14 cellular contexts compared by ENCODE assay signal in genomic region chr2:234111523-234111922, GRCh38.
A peak's percentile ranks its signal among the peaks of the same experiment; 100 is the strongest.
DNase-seq lines count a peak whose midpoint lies in the region; ATAC-seq, FAIRE-seq and TF ChIP-seq lines count a peak whose summit lies in the region.
"Had no signal": no experiment of that assay in that cellular context is flagged by ENCODE, and none has a peak within 500 bp of the region (broad histone marks: within the 10 kb centered on the region; RNA-seq: fewer than 3 reads in every experiment).

No MANE protein-coding gene starts in this region.

- peaks cover 19% of the 10 kb centered on the region for H3K4me1 ChIP-seq in A549
- H3K4me1 ChIP-seq in RWPE2 (ENCODE audit: insufficient read depth, poor library complexity, severe bottlenecking): peaks cover 29% of the 10 kb centered on the region
- H3K4me1 ChIP-seq in neural progenitor cell: no peaks in the 10 kb centered on the region
- no peaks in the 10 kb centered on the region for H3K4me1 ChIP-seq in mucosa of descending colon (ENCODE audit: low read depth)

- no peak for TF ChIP-seq POLR2A in A549 (IDR thresholded peaks at IDR 0.05; ENCODE audit: low read length)

- peaks cover 5% of the 10 kb centered on the region for H3K27me3 Mint-ChIP-seq in neural progenitor cell (ENCODE audit: insufficient read depth, low read depth)

- H3K4me1 Mint-ChIP-seq in neural progenitor cell: no peaks in the 10 kb centered on the region

- no peak overlapping the region for H2AFZ ChIP-seq in neural progenitor cell (replicated peaks)

- peaks cover 3% of the 10 kb centered on the region for H3K9me3 Mint-ChIP-seq in neural progenitor cell

- FAIRE-seq in A549 (lab: Jason Lieb, UNC): no peak

- TF ChIP-seq CTCF in A549 (IDR thresholded peaks at IDR 0.05): no peak
- no peak for TF ChIP-seq CTCF in RWPE2 (IDR thresholded peaks at IDR 0.05; ENCODE audit: poor library complexity, severe bottlenecking)
- TF ChIP-seq CTCF in fibroblast of the aortic adventitia (IDR thresholded peaks at IDR 0.05; ENCODE audit: insufficient read depth, low read length): no peak
- TF ChIP-seq CTCF in neural progenitor cell (IDR thresholded peaks at IDR 0.05): no peak
- no peak for TF ChIP-seq CTCF in mucosa of descending colon (IDR thresholded peaks at IDR 0.05)

- H3K36me3 ChIP-seq in RWPE2 (ENCODE audit: low read depth) (no peaks in the 10 kb centered on the region), neural progenitor cell (no peaks in the 10 kb centered on the region), mucosa of descending colon (ENCODE audit: low read depth) (no peaks in the 10 kb centered on the region)
- H3K36me3 ChIP-seq: ovary had no signal

- H3K27ac ChIP-seq in A549: 0 out of 6 replicates have a peak overlapping the region, but pooled peaks of 1 of the 2 experiments have one; percentile 18
- peak overlapping the region; percentile 76 for H3K27ac ChIP-seq in RWPE2 (ENCODE audit: poor library complexity, severe bottlenecking)
- H3K27ac ChIP-seq in neural progenitor cell: no peak overlapping the region
- H3K27ac ChIP-seq: coronary artery, ovary had no signal

- H3K4me3 Mint-ChIP-seq in neural progenitor cell: no peak overlapping the region

- no peaks in the 10 kb centered on the region for H4K20me1 ChIP-seq in neural progenitor cell (ENCODE audit: low read depth)

- H3K4me2 ChIP-seq in A549 (peak overlapping the region; percentile 29), neural progenitor cell (no peak overlapping the region)

- H3F3A ChIP-seq in neural progenitor cell (ENCODE audit: low read depth): no peaks in the 10 kb centered on the region

- DNase-seq in A549 (ENCODE audit: low read depth in 1 of 2, low spot score in 1 of 2) (peak; percentile 62 to 66), HCEC 1CT (peak; percentile 48), RWPE2 (ENCODE audit: low spot score) (peak; percentile 83), fibroblast of the aortic adventitia (ENCODE audit: low read depth) (peak; percentile 36), NCI-H2107 treated with DMSO at 0.1 percent for 48 hours (lab: John Stamatoyannopoulos, UW; ENCODE audit: unreplicated experiment) (no peak), neural progenitor cell (ENCODE audit: low spot score) (no peak), mucosa of descending colon (no peak)
- DNase-seq in stimulated activated CD4-positive, alpha-beta T cell treated with anti-CD3 and anti-CD28 coated beads, Interleukin-2, amount 100 ng/mL, for 24 hours: no peak
- DNase-seq: activated CD4-positive, CD25-positive, alpha-beta regulatory T cell; amniotic stem cell; midbrain; ovary; trophoblast cell had no signal

- no peak for TF ChIP-seq EP300 in A549 (IDR thresholded peaks at IDR 0.05)

- no peak overlapping the region for H3K4me3 ChIP-seq in A549
- no peak overlapping the region for H3K4me3 ChIP-seq in RWPE2 (ENCODE audit: severe bottlenecking)
- H3K4me3 ChIP-seq in fibroblast of the aortic adventitia (ENCODE audit: low read depth, low read length): no peak overlapping the region
- H3K4me3 ChIP-seq in neural progenitor cell: no peak overlapping the region
- no peak overlapping the region for H3K4me3 ChIP-seq in mucosa of descending colon
- H3K4me3 ChIP-seq: coronary artery, ovary had no signal

- H3K9ac ChIP-seq in neural progenitor cell: no peak overlapping the region

- ATAC-seq in A549 (peak; percentile 95 to 99), RWPE2 (ENCODE audit: low read depth) (peak; percentile 100), mucosa of descending colon (no peak)

- H3K79me2 ChIP-seq in neural progenitor cell (ENCODE audit: low read depth): no peaks in the 10 kb centered on the region

- 0 out of 5 replicates have a peak, but pooled peaks of 1 of the 2 experiments have one; percentile 14 for TF ChIP-seq RAD21 in A549 (conservative IDR thresholded peaks at IDR 0.05 in 1 of 2, IDR thresholded peaks at IDR 0.05 in 1 of 2)

- intact Hi-C loops in mucosa of descending colon (cut with DNase I, micrococcal nuclease): no loop called here

- CTCF ChIA-PET in A549 (lab: Yijun Ruan, JAX): interaction anchor here (0.8 to 1.3 kb wide), 4 partner anchors 22 to 1005 kb away, joined by 3 to 5 read pairs (median 4); no protein-coding TSS in a partner anchor

- WGBS in A549 (ENCODE audit: missing lambda C conversion rate): 0% methylated on average over 1 of the region's 1 CpG

- H3K27me3 ChIP-seq in RWPE2 (ENCODE audit: insufficient read depth, poor library complexity, severe bottlenecking) (no peaks in the 10 kb centered on the region), neural progenitor cell (no peaks in the 10 kb centered on the region)
- H3K27me3 ChIP-seq: ovary had no signal

- no peaks in the 10 kb centered on the region for H3K36me3 Mint-ChIP-seq in neural progenitor cell

- H3K27ac Mint-ChIP-seq in neural progenitor cell: no peak overlapping the region

- POLR2A ChIA-PET in A549 (lab: Yijun Ruan, JAX): interaction anchor here (0.8 kb wide), 1 partner anchor 92 kb away, joined by 3 read pairs; no protein-coding TSS in a partner anchor

- H3K9me3 ChIP-seq in A549 (no peaks in the 10 kb centered on the region), RWPE2 (ENCODE audit: severe bottlenecking) (no peaks in the 10 kb centered on the region), neural progenitor cell (ENCODE audit: low read depth) (no peaks in the 10 kb centered on the region), mucosa of descending colon (no peaks in the 10 kb centered on the region)
- H3K9me3 ChIP-seq: ovary had no signal

TF ChIP-seq in A549, 52 proteins besides CTCF, POLR2A, EP300 and RAD21:
- TF ChIP-seq ZSCAN20 (CRISPR knock-in tag; IDR thresholded peaks at IDR 0.05) (no peak), KDM5A (IDR thresholded peaks at IDR 0.05) (no peak), FOSL2 (IDR thresholded peaks at IDR 0.05) (peak; percentile 70), FOSL2 (CRISPR knock-in tag; IDR thresholded peaks at IDR 0.05) (peak; percentile 80), CHD2 (IDR thresholded peaks at IDR 0.05; ENCODE audit: low read length, partially characterized antibody) (no peak), SMC3 (IDR thresholded peaks at IDR 0.05) (0 out of 3 replicates have a peak, but pooled peaks have one; percentile 18), FOSB (CRISPR knock-in tag; IDR thresholded peaks at IDR 0.05) (no peak), GATA3 (IDR thresholded peaks at IDR 0.05; ENCODE audit: borderline replicate concordance) (peak; percentile 38; the same call in 1 of the 2 replicates), HEYL (CRISPR knock-in tag; IDR thresholded peaks at IDR 0.05) (no peak), RNF2 (IDR thresholded peaks at IDR 0.05; ENCODE audit: borderline replicate concordance, low read depth) (no peak), HOXB5 (CRISPR knock-in tag; IDR thresholded peaks at IDR 0.05) (no peak), CEBPB (IDR thresholded peaks at IDR 0.05) (no peak), MAX (IDR thresholded peaks at IDR 0.05) (peak; percentile 21; the same call in 1 of the 2 replicates), JUN (IDR thresholded peaks at IDR 0.05) (0 out of 5 replicates have a peak, but pooled peaks of 1 of the 2 experiments have one; percentile 29), ZFP36 (IDR thresholded peaks at IDR 0.05; ENCODE audit: borderline replicate concordance, partially characterized antibody) (no peak), JUNB (IDR thresholded peaks at IDR 0.05) (peak; percentile 87), PBX3 (IDR thresholded peaks at IDR 0.05) (no peak)

Comparison
In these comparisons a context has a peak if more than half of its experiments do, and no peak if none do; other contexts are left out.
1. DNase-seq: peak in A549 (2 of 2), HCEC 1CT (single experiment), RWPE2 (single experiment) and fibroblast of the aortic adventitia (single experiment); none in stimulated activated CD4-positive, alpha-beta T cell treated with anti-CD3 and anti-CD28 coated beads, Interleukin-2, amount 100 ng/mL, for 24 hours (0 of 2), NCI-H2107 treated with DMSO at 0.1 percent for 48 hours (single experiment), neural progenitor cell (single experiment) and mucosa of descending colon (0 of 3).